ENCODE assay signal across 9 cellular contexts in genomic region chr14:35342160-35343010, GRCh38. TPM values are rescaled to one million over a fixed set of nuclear protein-coding genes. Genes with fewer than 3 reads are reported as not detected.
DNase-seq lines count a peak whose midpoint lies in the region; ATAC-seq and TF ChIP-seq lines count a peak whose summit lies in the region.
"Had no signal": no experiment of that assay in that cellular context is flagged by ENCODE, and none has a peak within 500 bp of the region (broad histone marks: within the 10 kb centered on the region; RNA-seq: fewer than 3 reads in every experiment).

No MANE protein-coding gene starts in this region.

- H3K4me2 ChIP-seq in mammary epithelial cell (ENCODE audit: insufficient read depth, low read depth, low read length), result peak overlapping the region; percentile 63

- H3K36me3 ChIP-seq in mammary epithelial cell (ENCODE audit: insufficient read depth, low read length) (no peaks in the 10 kb centered on the region), lower lobe of right lung (no peaks in the 10 kb centered on the region), thoracic aorta (no peaks in the 10 kb centered on the region)

- H3K9me3 ChIP-seq in mammary epithelial cell (replicated peaks; ENCODE audit: insufficient read depth, low read length) (no peaks in the 10 kb centered on the region), lower lobe of right lung (no peaks in the 10 kb centered on the region), thoracic aorta (no peaks in the 10 kb centered on the region)

- peak overlapping the region; percentile 88 for H2AFZ ChIP-seq in mammary epithelial cell (ENCODE audit: low read depth, low read length)

- no peaks in the 10 kb centered on the region for H4K20me1 ChIP-seq in mammary epithelial cell (ENCODE audit: insufficient read depth, low read length)

- TF ChIP-seq CTCF in mammary epithelial cell (conservative IDR thresholded peaks at IDR 0.05 in 1 of 2, IDR thresholded peaks at IDR 0.05 in 1 of 2; ENCODE audit: extremely low read depth in 1 of 2, insufficient read depth in 1 of 2, low read depth in 1 of 2, low read length in 2 of 2), result no peak
- no peak for TF ChIP-seq CTCF in lower lobe of right lung (IDR thresholded peaks at IDR 0.05)
- no peak for TF ChIP-seq CTCF in thoracic aorta (IDR thresholded peaks at IDR 0.05)

- H3K4me1 ChIP-seq in mammary epithelial cell (ENCODE audit: insufficient read depth, low read length) (peaks cover 26% of the 10 kb centered on the region), lower lobe of right lung (peaks cover 73% of the 10 kb centered on the region), thoracic aorta (ENCODE audit: control insufficient read depth in 1 of 2, low read depth in 2 of 2) (peaks cover 19 to 39% of the 10 kb centered on the region in 2 donors)

- intact Hi-C loops in mammary epithelial cell (cut with micrococcal nuclease), result no loop called here
- intact Hi-C loops in lower lobe of right lung (cut with DNase I), result loop anchor here (5.0 kb wide), 1 partner anchor 60 kb away; the partner anchor contains the start of gene NFKBIA

- H3K4me3 ChIP-seq in mammary epithelial cell (replicated peaks in 1 of 3; ENCODE audit: insufficient read depth in 1 of 3, low read depth in 2 of 3, low read length in 3 of 3), result no peak overlapping the region
- H3K4me3 ChIP-seq in lower lobe of right lung, result peak overlapping the region; percentile 38
- H3K4me3 ChIP-seq in thoracic aorta, result peak overlapping the region; percentile 68

- H3K79me2 ChIP-seq in mammary epithelial cell (ENCODE audit: insufficient read depth, low read length), result no peaks in the 10 kb centered on the region

- H3K27ac ChIP-seq in mammary epithelial cell (ENCODE audit: insufficient read depth, low read depth, low read length) (peak overlapping the region; percentile 25), lower lobe of right lung (peak overlapping the region; percentile 92), thoracic aorta (peak overlapping the region; percentile 91 to 97)

- dilution Hi-C loops in mammary epithelial cell (cut with HindIII; ENCODE audit: low sequenced_read_pairs), result no loop called here

- DNase-seq in NCI-H1694 (lab: John Stamatoyannopoulos, UW) (peak; percentile 21), mammary epithelial cell (no peak), lower lobe of right lung (peak; percentile 48), thoracic aorta (ENCODE audit: low spot score) (peak; percentile 60), NCI-H187 (lab: John Stamatoyannopoulos, UW) (no peak)
- no peak for DNase-seq in activated CD4-positive, alpha-beta T cell treated with anti-CD3 and anti-CD28 coated beads, Interleukin-2, amount 50 U/mL, for 48 hours
- DNase-seq in activated CD8-positive, alpha-beta memory T cell treated with anti-CD3 and anti-CD28 coated beads, Interleukin-2, amount 50 U/mL, for 48 hours, result no peak
- DNase-seq: NCI-H526 treated with DMSO at 0.1 percent for 48 hours had no signal

- CTCF ChIA-PET in mammary epithelial cell (lab: Charles Lee; ENCODE audit: low non-redundant PET), result no interaction called here

- in situ Hi-C loops in mammary epithelial cell (cut with MboI; ENCODE audit: low sequenced_read_pairs in 2 of 2), result no loop called here

- no peak overlapping the region for H3K9ac ChIP-seq in mammary epithelial cell (ENCODE audit: insufficient read depth, low read length)

- H3K27me3 ChIP-seq in mammary epithelial cell (ENCODE audit: insufficient read depth, low read length), result no peaks in the 10 kb centered on the region
- no peaks in the 10 kb centered on the region for H3K27me3 ChIP-seq in lower lobe of right lung (ENCODE audit: low read depth)
- H3K27me3 ChIP-seq in thoracic aorta (replicated peaks; ENCODE audit: insufficient read depth), result no peaks in the 10 kb centered on the region

- no TSS peak for BruUV-seq in mammary epithelial cell (replicated peaks; lab: Mats Ljungman, UMichigan)

- ATAC-seq in lower lobe of right lung (peak; percentile 2 to 14), thoracic aorta (ENCODE audit: insufficient number of reproducible peaks, low FRiP score, low read depth) (peak; percentile 69), GM18909 (IDR thresholded peaks at IDR 0.05; ENCODE audit: poor library complexity, unreplicated experiment) (no peak)

- 60% methylated on average over 11 of the region's 20 CpGs for WGBS in mammary epithelial cell (ENCODE audit: low coverage, missing lambda C conversion rate)

RNA-seq across cellular contexts. Expression of gene PSMA6, which starts 50.2 kb away (rescaled TPM):
- total RNA-seq in mammary epithelial cell (100 to 1,000 TPM; 128 to 181 TPM), lower lobe of right lung (159 TPM), thoracic aorta (100 to 1,000 TPM in 1 of 2 donors, 10 to 100 TPM in 1; 56.5 to 119 TPM)
- polyA plus RNA-seq in mammary epithelial cell, result 193 TPM
- 165 TPM for polyA minus RNA-seq in mammary epithelial cell

Comparison
In these comparisons a context has a peak if more than half of its experiments do, and no peak if none do; other contexts are left out.
1. DNase-seq: peak in NCI-H1694 (single experiment), lower lobe of right lung (single experiment) and thoracic aorta (single experiment); none in mammary epithelial cell (single experiment), NCI-H187 (0 of 2), activated CD4-positive, alpha-beta T cell treated with anti-CD3 and anti-CD28 coated beads, Interleukin-2, amount 50 U/mL, for 48 hours (0 of 2) and activated CD8-positive, alpha-beta memory T cell treated with anti-CD3 and anti-CD28 coated beads, Interleukin-2, amount 50 U/mL, for 48 hours (single experiment).
2. H3K27ac ChIP-seq: peak in every context shown above with its lines; median percentile 94 in thoracic aorta; 92 in lower lobe of right lung; 25 in mammary epithelial cell.
3. H3K4me3 ChIP-seq: peak in lower lobe of right lung (single experiment) and thoracic aorta (single experiment); none in mammary epithelial cell (0 of 3).